In the genomic region with DNA sequence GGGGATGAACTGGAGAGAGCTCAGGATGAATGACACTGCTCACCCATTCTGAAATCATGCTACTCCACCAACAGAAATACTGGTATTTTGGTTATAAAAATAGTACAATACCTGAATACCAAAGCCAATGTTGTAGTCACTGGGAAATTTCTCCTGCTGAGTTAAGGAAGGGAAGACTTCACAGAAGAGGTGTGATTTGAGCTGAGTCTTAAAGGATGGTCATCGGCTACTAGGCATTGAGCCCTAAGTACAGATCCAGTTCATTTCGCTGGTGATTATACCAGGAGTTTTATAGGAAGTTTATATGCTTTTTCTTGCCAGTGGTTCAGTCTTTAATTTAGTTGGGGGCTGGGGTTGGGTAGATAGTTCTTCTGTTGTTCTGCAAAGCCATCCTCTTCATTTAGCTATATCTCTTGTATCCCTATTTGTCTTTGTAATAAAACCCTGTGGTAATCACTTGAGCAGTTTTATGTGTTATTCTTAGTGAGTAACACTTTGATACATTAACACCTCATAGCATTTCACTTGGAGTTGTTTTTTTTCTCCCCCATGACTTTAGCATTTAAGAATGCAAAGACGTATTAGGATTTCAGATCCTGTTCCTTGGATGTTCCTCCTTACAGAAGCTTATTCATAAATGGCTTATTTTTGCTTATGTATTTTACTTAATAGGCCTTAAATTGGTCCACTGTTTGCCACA, we compare ENCODE assay signal across 16 cellular contexts.
A peak's percentile ranks its signal among the peaks of the same experiment; 100 is the strongest.
DNase-seq lines count a peak whose midpoint lies in the region; TF ChIP-seq lines count a peak whose summit lies in the region.
"Had no signal": no experiment of that assay in that cellular context is flagged by ENCODE, and none has a peak within 500 bp of the region (broad histone marks: within the 10 kb centered on the region; RNA-seq: fewer than 3 reads in every experiment).

No MANE protein-coding gene starts in this region.

- no peaks in the 10 kb centered on the region for H3K4me1 Mint-ChIP-seq in neural crest cell
- no peaks in the 10 kb centered on the region for H3K4me1 Mint-ChIP-seq in activated naive CD4-positive, alpha-beta T cell treated with anti-CD3 and anti-CD28 coated beads, Interleukin-2, amount 10 ng/mL, durations not matched to agents 7 days and 5 days

- peaks cover 3% of the 10 kb centered on the region for H3K9me3 Mint-ChIP-seq in neural crest cell
- H3K9me3 Mint-ChIP-seq in activated naive CD4-positive, alpha-beta T cell treated with anti-CD3 and anti-CD28 coated beads, Interleukin-2, amount 10 ng/mL, durations not matched to agents 7 days and 5 days, result peaks cover 27% of the 10 kb centered on the region

- peaks cover 9% of the 10 kb centered on the region for H3K36me3 Mint-ChIP-seq in neural crest cell (ENCODE audit: low read depth)
- H3K36me3 Mint-ChIP-seq in activated naive CD4-positive, alpha-beta T cell treated with anti-CD3 and anti-CD28 coated beads, Interleukin-2, amount 10 ng/mL, durations not matched to agents 7 days and 5 days, result peaks cover 40% of the 10 kb centered on the region

- DNase-seq in AG10803 (ENCODE audit: low read depth) (peak; percentile 58), NCI-H226 (peak; percentile 53), fibroblast of mammary gland (ENCODE audit: low read depth) (peak; percentile 56), neural crest cell (ENCODE audit: low read depth, low spot score) (no peak), SIG-M5 treated with dmso at 0.1 percent for 504 hours (lab: John Stamatoyannopoulos, UW; ENCODE audit: unreplicated experiment) (no peak), NCI-H1930 (lab: John Stamatoyannopoulos, UW) (no peak)
- DNase-seq in stimulated activated CD4-positive, alpha-beta T cell treated with anti-CD3 and anti-CD28 coated beads, Interleukin-15, amount 100 ng/mL, for 24 hours, result no peak
- DNase-seq in activated naive CD4-positive, alpha-beta T cell treated with anti-CD3 and anti-CD28 coated beads, Interleukin-2, amount 10 ng/mL, durations not matched to agents 7 days and 5 days, result no peak
- DNase-seq: activated CD8-positive, alpha-beta memory T cell treated with anti-CD3 and anti-CD28 coated beads for 24 hours; activated effector memory CD4-positive, alpha-beta T cell treated with Interleukin-2 at 50 U/mL for 16 hours; anterior cingulate cortex; GDM1; NCI-H2029; NCI-H526; T-helper 1 cell; testis had no signal

- TF ChIP-seq CTCF in AG10803 (conservative IDR thresholded peaks at IDR 0.05; ENCODE audit: low read length), result no peak
- TF ChIP-seq CTCF in fibroblast of mammary gland (conservative IDR thresholded peaks at IDR 0.05; ENCODE audit: control insufficient read depth, insufficient read depth, low read depth, low read length), result no peak
- no peak for TF ChIP-seq CTCF in neural crest cell (conservative IDR thresholded peaks at IDR 0.05)

- no peak overlapping the region for H3K4me3 ChIP-seq in AG10803 (ENCODE audit: low read length)
- no peak overlapping the region for H3K4me3 ChIP-seq in fibroblast of mammary gland (ENCODE audit: control insufficient read depth, low read depth, low read length)
- H3K4me3 ChIP-seq: testis had no signal

- H3K27me3 Mint-ChIP-seq in neural crest cell (ENCODE audit: low read depth), result no peaks in the 10 kb centered on the region
- no peaks in the 10 kb centered on the region for H3K27me3 Mint-ChIP-seq in activated naive CD4-positive, alpha-beta T cell treated with anti-CD3 and anti-CD28 coated beads, Interleukin-2, amount 10 ng/mL, durations not matched to agents 7 days and 5 days

- H3K27ac Mint-ChIP-seq in neural crest cell (ENCODE audit: unreplicated experiment), result peak overlapping the region; percentile 24
- no peak overlapping the region for H3K27ac Mint-ChIP-seq in activated naive CD4-positive, alpha-beta T cell treated with anti-CD3 and anti-CD28 coated beads, Interleukin-2, amount 10 ng/mL, durations not matched to agents 7 days and 5 days

- no peak overlapping the region for H3K4me3 Mint-ChIP-seq in neural crest cell
- no peak overlapping the region for H3K4me3 Mint-ChIP-seq in activated naive CD4-positive, alpha-beta T cell treated with anti-CD3 and anti-CD28 coated beads, Interleukin-2, amount 10 ng/mL, durations not matched to agents 7 days and 5 days

- CTCF ChIA-PET in activated naive CD4-positive, alpha-beta T cell treated with anti-CD3 and anti-CD28 coated beads, Interleukin-2, amount 10 ng/mL, durations not matched to agents 7 days and 5 days (lab: Charles Lee), result no interaction called here

Comparison
In these comparisons a context has a peak if more than half of its experiments do, and no peak if none do; other contexts are left out.
1. DNase-seq: peak in AG10803 (single experiment), NCI-H226 (single experiment) and fibroblast of mammary gland (single experiment); none in neural crest cell (single experiment), stimulated activated CD4-positive, alpha-beta T cell treated with anti-CD3 and anti-CD28 coated beads, Interleukin-15, amount 100 ng/mL, for 24 hours (single experiment), activated naive CD4-positive, alpha-beta T cell treated with anti-CD3 and anti-CD28 coated beads, Interleukin-2, amount 10 ng/mL, durations not matched to agents 7 days and 5 days (single experiment), SIG-M5 treated with dmso at 0.1 percent for 504 hours (single experiment) and NCI-H1930 (0 of 2).